8 cellular contexts compared by ENCODE assay signal in genomic region chr1:97137862-97138514, GRCh38.
DNase-seq lines count a peak whose midpoint lies in the region; ATAC-seq lines count a peak whose summit lies in the region.

No MANE protein-coding gene starts in this region.

- peak overlapping the region in 10 of 11 experiments; percentile 4 to 65 (median 54); a peak in 17 of 22 replicates for H3K4me2 ChIP-seq in BLaER1 treated with 17β-estradiol and CSF1 and Interleukin-3, amounts not matched to agents 10 nM and 100 nM

- no peaks in the 10 kb centered on the region for H3K36me3 Mint-ChIP-seq in natural killer cell treated with Interleukin-12 subunit alpha and Interleukin-12 subunit beta and Interleukin-15 and Interleukin-18, amount 100 ng/mL, for 72 hours

- peak overlapping the region in 7 of 11 experiments; percentile 18 to 53 (median 33); a peak in 9 of 22 replicates for H3K27ac ChIP-seq in BLaER1 treated with 17β-estradiol and CSF1 and Interleukin-3, amounts not matched to agents 10 nM and 100 nM

- H3K4me3 Mint-ChIP-seq in natural killer cell treated with Interleukin-12 subunit alpha and Interleukin-12 subunit beta and Interleukin-15 and Interleukin-18, amount 100 ng/mL, for 72 hours: no peak overlapping the region

- no peak overlapping the region for H3K4me3 ChIP-seq in BLaER1 treated with 17β-estradiol and CSF1 and Interleukin-3, amounts not matched to agents 10 nM and 100 nM

- no peaks in the 10 kb centered on the region for H4K20me1 ChIP-seq in BLaER1 treated with 17β-estradiol and CSF1 and Interleukin-3, amounts not matched to agents 10 nM and 100 nM

- no peaks in the 10 kb centered on the region for H3K27me3 Mint-ChIP-seq in natural killer cell treated with Interleukin-12 subunit alpha and Interleukin-12 subunit beta and Interleukin-15 and Interleukin-18, amount 100 ng/mL, for 72 hours

- H3K27me3 ChIP-seq in BLaER1 treated with 17β-estradiol and CSF1 and Interleukin-3, amounts not matched to agents 10 nM and 100 nM: no peaks in the 10 kb centered on the region

- DNase-seq in NCI-H1417 (lab: John Stamatoyannopoulos, UW) (peak; percentile 43 to 82 (median 68)), SKM-1 (lab: John Stamatoyannopoulos, UW; ENCODE audit: unreplicated experiment) (peak; percentile 3), fibroblast of gingiva (ENCODE audit: low read depth) (peak; percentile 92)
- no peak for DNase-seq in natural killer cell treated with Interleukin-12 subunit alpha and Interleukin-12 subunit beta and Interleukin-15 and Interleukin-18, amount 100 ng/mL, for 72 hours (ENCODE audit: low spot score)
- no peak for DNase-seq in effector CD8-positive, alpha-beta T cell (lab: John Stamatoyannopoulos, UW)

- H3K27ac Mint-ChIP-seq in natural killer cell treated with Interleukin-12 subunit alpha and Interleukin-12 subunit beta and Interleukin-15 and Interleukin-18, amount 100 ng/mL, for 72 hours: no peak overlapping the region

- no peaks in the 10 kb centered on the region for H3K9me3 ChIP-seq in BLaER1 treated with 17β-estradiol and CSF1 and Interleukin-3, amounts not matched to agents 10 nM and 100 nM (replicated peaks in 1 of 11)

- peaks cover 4 to 9% of the 10 kb centered on the region in 2 donors for H3K4me1 Mint-ChIP-seq in natural killer cell treated with Interleukin-12 subunit alpha and Interleukin-12 subunit beta and Interleukin-15 and Interleukin-18, amount 100 ng/mL, for 72 hours (ENCODE audit: low read depth in 2 of 2)

- peaks cover 8 to 15% (median 11%) of the 10 kb centered on the region in 10 experiments; a peak in 18 of 20 replicates for H3K4me1 ChIP-seq in BLaER1 treated with 17β-estradiol and CSF1 and Interleukin-3, amounts not matched to agents 10 nM and 100 nM

- ATAC-seq in GM18511 (IDR thresholded peaks at IDR 0.05; ENCODE audit: unreplicated experiment): peak; percentile 99
- peak; percentile 95 for ATAC-seq in HG02885 (IDR thresholded peaks at IDR 0.05; ENCODE audit: poor library complexity, unreplicated experiment)
- peak; percentile 80 for ATAC-seq in natural killer cell treated with Interleukin-12 subunit alpha and Interleukin-12 subunit beta and Interleukin-15 and Interleukin-18, amount 100 ng/mL, for 72 hours

- peaks cover 0 to 14% (median 0%) of the 10 kb centered on the region in 11 experiments; a peak in 2 of 22 replicates for H3K36me3 ChIP-seq in BLaER1 treated with 17β-estradiol and CSF1 and Interleukin-3, amounts not matched to agents 10 nM and 100 nM

- no peak overlapping the region for H3K9ac ChIP-seq in BLaER1 treated with 17β-estradiol and CSF1 and Interleukin-3, amounts not matched to agents 10 nM and 100 nM

- no peaks in the 10 kb centered on the region for H3K9me3 Mint-ChIP-seq in natural killer cell treated with Interleukin-12 subunit alpha and Interleukin-12 subunit beta and Interleukin-15 and Interleukin-18, amount 100 ng/mL, for 72 hours

Comparison
In these comparisons a context has a peak if more than half of its experiments do, and no peak if none do; other contexts are left out.
1. DNase-seq: peak in NCI-H1417 (3 of 3), SKM-1 (single experiment) and fibroblast of gingiva (single experiment); none in natural killer cell treated with Interleukin-12 subunit alpha and Interleukin-12 subunit beta and Interleukin-15 and Interleukin-18, amount 100 ng/mL, for 72 hours (single experiment) and effector CD8-positive, alpha-beta T cell (single experiment).
2. Peak in every context shown above with its lines, with median percentiles within 50 percentile points of each other: ATAC-seq.